Comparison of ENCODE assay signal across 8 cellular contexts in genomic region chr19:3699071-3699740, GRCh38. TPM values are rescaled to one million over a fixed set of nuclear protein-coding genes. Genes with fewer than 3 reads are reported as not detected.
DNase-seq lines count a peak whose midpoint lies in the region; ATAC-seq and TF ChIP-seq lines count a peak whose summit lies in the region.

No MANE protein-coding gene starts in this region.

- TF ChIP-seq POLR2A in esophagus squamous epithelium (IDR thresholded peaks at IDR 0.05) = peak in 1 of 4 donors; percentile 39
- no peak for TF ChIP-seq POLR2A in vagina (IDR thresholded peaks at IDR 0.05)

- peaks cover 4 to 32% of the 10 kb centered on the region in 2 donors for H3K36me3 Mint-ChIP-seq in CD14-positive monocyte
- no peaks in the 10 kb centered on the region for H3K36me3 Mint-ChIP-seq in naive thymus-derived CD4-positive, alpha-beta T cell

- no peaks in the 10 kb centered on the region for H3K27me3 ChIP-seq in esophagus squamous epithelium
- H3K27me3 ChIP-seq in naive thymus-derived CD4-positive, alpha-beta T cell (ENCODE audit: control insufficient read depth in 2 of 2, insufficient read depth in 2 of 2, low read length in 2 of 2) = no peaks in the 10 kb centered on the region
- no peaks in the 10 kb centered on the region for H3K27me3 ChIP-seq in vagina

- DNase-seq in CD14-positive monocyte (ENCODE audit: low spot score) (peak; percentile 79), HK-2 (ENCODE audit: unreplicated experiment) (peak; percentile 63), esophagus squamous epithelium (lab: John Stamatoyannopoulos, UW) (no peak), vagina (ENCODE audit: extremely low spot score in 2 of 2) (no peak), GOT3 (lab: John Stamatoyannopoulos, UW) (no peak)
- DNase-seq in naive thymus-derived CD4-positive, alpha-beta T cell = peak in 5 of 9 donors; percentile 26 to 37 (median 34)

- peaks cover 17 to 43% (median 18%) of the 10 kb centered on the region in 3 donors for H3K4me1 ChIP-seq in esophagus squamous epithelium
- H3K4me1 ChIP-seq in naive thymus-derived CD4-positive, alpha-beta T cell (ENCODE audit: control insufficient read depth in 2 of 2, insufficient read depth in 2 of 2, low read length in 2 of 2) = peaks cover 0 to 9% of the 10 kb centered on the region in 2 donors
- peaks cover 36% of the 10 kb centered on the region for H3K4me1 ChIP-seq in vagina

- ATAC-seq in naive thymus-derived CD4-positive, alpha-beta T cell = no peak
- ATAC-seq in activated CD4-positive, CD25-positive, alpha-beta regulatory T cell treated with anti-CD3 and anti-CD28 coated beads, Interleukin-2, amount 50 U/mL, for 24 hours = no peak

- peaks cover 0 to 20% (median 0%) of the 10 kb centered on the region in 3 donors for H3K36me3 ChIP-seq in esophagus squamous epithelium
- H3K36me3 ChIP-seq in naive thymus-derived CD4-positive, alpha-beta T cell (ENCODE audit: control insufficient read depth in 2 of 3, insufficient read depth in 3 of 3, low read length in 3 of 3) = peaks cover 0 to 4% (median 0%) of the 10 kb centered on the region in 3 experiments
- H3K36me3 ChIP-seq in vagina = peaks cover 0 to 6% of the 10 kb centered on the region in 2 donors

- H3K27me3 Mint-ChIP-seq in CD14-positive monocyte (ENCODE audit: low read depth in 3 of 3) = peaks cover 0 to 7% (median 5%) of the 10 kb centered on the region in 3 donors
- peaks cover 0 to 2% (median 0%) of the 10 kb centered on the region in 5 donors for H3K27me3 Mint-ChIP-seq in naive thymus-derived CD4-positive, alpha-beta T cell

- intact Hi-C loops in CD14-positive monocyte (cut with micrococcal nuclease) (no loop called here), esophagus squamous epithelium (cut with DNase I) (no loop called here), vagina (cut with DNase I) (loop anchor here (1.0 kb wide), 1 partner anchor 31 kb away; no protein-coding TSS in a partner anchor)
- intact Hi-C loops in naive thymus-derived CD4-positive, alpha-beta T cell (cut with micrococcal nuclease) = no loop called here

- H3K4me3 Mint-ChIP-seq in CD14-positive monocyte = peak overlapping the region; percentile 89 to 95
- H3K4me3 Mint-ChIP-seq in naive thymus-derived CD4-positive, alpha-beta T cell = peak overlapping the region; percentile 88 to 97 (median 92)

- peak overlapping the region; percentile 87 to 94 (median 92) for H3K27ac Mint-ChIP-seq in CD14-positive monocyte
- H3K27ac Mint-ChIP-seq in naive thymus-derived CD4-positive, alpha-beta T cell = peak overlapping the region; percentile 60 to 91 (median 79)

- WGBS in esophagus squamous epithelium, 2 donors = 0 to 4% methylated on average over 12 to 16 of the region's 31 CpGs

- peaks cover 0 to 3% (median 0%) of the 10 kb centered on the region in 7 donors for H3K9me3 Mint-ChIP-seq in CD14-positive monocyte
- no peaks in the 10 kb centered on the region for H3K9me3 Mint-ChIP-seq in naive thymus-derived CD4-positive, alpha-beta T cell

- peak overlapping the region; percentile 85 to 94 (median 89) for H3K27ac ChIP-seq in esophagus squamous epithelium
- peak overlapping the region; percentile 67 for H3K27ac ChIP-seq in naive thymus-derived CD4-positive, alpha-beta T cell (ENCODE audit: low read depth, low read length)
- peak overlapping the region; percentile 95 for H3K27ac ChIP-seq in vagina

- peaks cover 16% of the 10 kb centered on the region for H3K4me1 Mint-ChIP-seq in CD14-positive monocyte
- peaks cover 6 to 41% (median 26%) of the 10 kb centered on the region in 7 donors for H3K4me1 Mint-ChIP-seq in naive thymus-derived CD4-positive, alpha-beta T cell

- peak overlapping the region; percentile 86 for H3K4me3 ChIP-seq in WI38 (ENCODE audit: low read depth, low read length)
- peak overlapping the region; percentile 79 to 98 (median 96) for H3K4me3 ChIP-seq in esophagus squamous epithelium
- peak overlapping the region; percentile 66 for H3K4me3 ChIP-seq in naive thymus-derived CD4-positive, alpha-beta T cell (ENCODE audit: low read length)
- peak overlapping the region; percentile 91 to 96 for H3K4me3 ChIP-seq in vagina

- CTCF ChIA-PET in naive thymus-derived CD4-positive, alpha-beta T cell (lab: Charles Lee) = interaction anchor here (1.6 to 3.3 kb wide), 2 partner anchors 10 to 34 kb away, joined by 5 to 22 read pairs; no protein-coding TSS in a partner anchor

- TF ChIP-seq CTCF in CD14-positive monocyte (IDR thresholded peaks at IDR 0.05) (no peak), WI38 (IDR thresholded peaks at IDR 0.05; ENCODE audit: low read depth, low read length) (no peak), esophagus squamous epithelium (IDR thresholded peaks at IDR 0.05) (no peak), vagina (IDR thresholded peaks at IDR 0.05) (no peak)

- H3K9me3 ChIP-seq in esophagus squamous epithelium = no peaks in the 10 kb centered on the region
- H3K9me3 ChIP-seq in naive thymus-derived CD4-positive, alpha-beta T cell (ENCODE audit: control insufficient read depth in 2 of 3, low read length in 3 of 3) = no peaks in the 10 kb centered on the region
- no peaks in the 10 kb centered on the region for H3K9me3 ChIP-seq in vagina

- POLR2A ChIA-PET in naive thymus-derived CD4-positive, alpha-beta T cell (lab: Charles Lee) = interaction anchor here (0.6 to 5.8 kb wide), 3 partner anchors 11 to 299 kb away, joined by 3 to 79 read pairs (median 10); partner anchors contain the start of gene MRPL54

RNA-seq across cellular contexts. Expression of gene PIP5K1C, which starts 1.1 kb away (rescaled TPM):
- 10 to 100 TPM in 1 of 2 donors, 1 to 10 TPM in 1; 6.5 to 10.1 TPM for polyA plus RNA-seq in CD14-positive monocyte
- total RNA-seq in esophagus squamous epithelium (10 to 100 TPM; 12.0 to 25.3 (median 15.2) TPM), vagina (24.1 TPM)
- 10 to 100 TPM; 21.5 to 32.4 (median 30.7) TPM for total RNA-seq in naive thymus-derived CD4-positive, alpha-beta T cell
- polyA plus RNA-seq in naive thymus-derived CD4-positive, alpha-beta T cell = 10 to 100 TPM in 1 of 2 donors, 1 to 10 TPM in 1; 6.8 to 17.8 TPM

RNA-seq across cellular contexts. Expression of gene TJP3, which starts 9.0 kb away (rescaled TPM):
- polyA plus RNA-seq in CD14-positive monocyte = not detected
- total RNA-seq in esophagus squamous epithelium = 10 to 100 TPM; 23.7 to 71.1 (median 28.0) TPM
- total RNA-seq in naive thymus-derived CD4-positive, alpha-beta T cell = 10 to 100 TPM in 4 of 5 experiments, 1 to 10 TPM in 1; 1.2 to 20.1 (median 16.8) TPM
- 10 to 100 TPM; 14.0 to 16.1 TPM for polyA plus RNA-seq in naive thymus-derived CD4-positive, alpha-beta T cell
- 17.7 TPM for total RNA-seq in vagina

Comparison
In these comparisons a context has a peak if more than half of its experiments do, and no peak if none do; other contexts are left out.
1. DNase-seq: peak in CD14-positive monocyte (single experiment), HK-2 (single experiment) and naive thymus-derived CD4-positive, alpha-beta T cell (5 of 9); none in esophagus squamous epithelium (single experiment), vagina (0 of 2) and GOT3 (single experiment).
2. Peak in every context shown above with its lines, with median percentiles within 50 percentile points of each other: H3K4me3 ChIP-seq and H3K27ac ChIP-seq.